Comparison of ENCODE assay signal across 1 cellular context in the genomic region with DNA sequence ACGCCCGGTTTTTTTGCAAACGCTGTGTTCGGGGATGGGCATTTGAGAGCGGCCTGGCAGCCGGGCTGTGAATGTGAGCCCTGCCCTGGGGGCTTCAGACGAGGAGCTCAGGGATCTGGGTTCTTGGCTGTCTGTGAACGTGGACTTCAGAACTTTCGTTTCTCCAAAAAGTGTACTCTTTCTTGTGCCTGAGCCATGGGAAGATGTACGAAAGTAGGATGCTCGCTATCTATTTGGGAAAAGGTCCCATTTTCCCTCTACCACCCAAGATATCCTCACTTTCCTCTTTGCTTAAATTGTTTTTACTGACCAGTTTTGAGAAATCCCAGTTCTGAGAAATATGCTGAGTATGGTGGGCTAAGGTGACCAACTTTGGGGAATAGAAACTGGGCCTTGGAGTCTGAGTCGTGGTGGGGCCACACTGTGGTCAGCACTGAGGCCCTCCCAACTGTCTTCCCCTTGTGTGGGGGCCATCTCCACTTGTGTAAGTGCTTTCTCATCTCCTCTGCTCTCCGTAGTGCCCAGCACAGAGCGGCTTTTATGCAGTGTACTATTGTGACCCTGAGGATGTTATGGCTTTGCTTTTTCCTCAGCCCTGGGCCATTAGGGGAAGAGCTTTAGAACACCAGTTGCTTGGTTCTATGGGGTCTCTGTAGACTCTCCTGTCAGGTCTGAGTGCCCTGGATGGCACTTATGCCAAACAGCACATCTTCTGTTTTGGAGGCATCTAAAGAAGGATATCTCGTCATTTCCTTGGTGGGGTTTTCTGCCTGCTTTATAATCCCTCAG.
TF ChIP-seq lines count a peak whose summit lies in the region.

No MANE protein-coding gene starts in this region.

TF ChIP-seq in endothelial cell of umbilical vein, 7 proteins besides CTCF, POLR2A, EP300 and RAD21:
- TF ChIP-seq POLR2AphosphoS5 (IDR thresholded peaks at IDR 0.05; ENCODE audit: insufficient read depth, low read depth, low read length) (no peak), JUN (IDR thresholded peaks at IDR 0.05; ENCODE audit: borderline replicate concordance, insufficient read depth, insufficient read length, low read depth) (no peak), GATA2 (IDR thresholded peaks at IDR 0.05; ENCODE audit: insufficient read depth, insufficient read length, low read depth, low read length) (no peak), MYC (IDR thresholded peaks at IDR 0.05; ENCODE audit: low read depth, low read length) (no peak), FOS (IDR thresholded peaks at IDR 0.05; ENCODE audit: borderline replicate concordance, insufficient read depth, low read length) (no peak), EZH2 (IDR thresholded peaks at IDR 0.05; ENCODE audit: borderline replicate concordance, low read depth, low read length, severe bottlenecking) (no peak)
- TF ChIP-seq, protein P1, sequence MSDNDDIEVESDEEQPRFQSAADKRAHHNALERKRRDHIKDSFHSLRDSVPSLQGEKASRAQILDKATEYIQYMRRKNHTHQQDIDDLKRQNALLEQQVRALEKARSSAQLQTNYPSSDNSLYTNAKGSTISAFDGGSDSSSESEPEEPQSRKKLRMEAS (IDR thresholded peaks at IDR 0.05; ENCODE audit: insufficient read depth, insufficient read length): no peak
